ENCODE assay signal across 21 cellular contexts in genomic region chr7:112252691-112253090, GRCh38. TPM values are rescaled to one million over a fixed set of nuclear protein-coding genes. Genes with fewer than 3 reads are reported as not detected.
DNase-seq lines count a peak whose midpoint lies in the region; ATAC-seq lines count a peak whose summit lies in the region.
"Had no signal": no experiment of that assay in that cellular context is flagged by ENCODE, and none has a peak within 500 bp of the region (broad histone marks: within the 10 kb centered on the region; RNA-seq: fewer than 3 reads in every experiment).

No MANE protein-coding gene starts in this region.

- H3K9me3 ChIP-seq in HUES6 (ENCODE audit: control insufficient read depth, insufficient read depth, low read depth, low read length) (no peaks in the 10 kb centered on the region), iPS-18a (ENCODE audit: control insufficient read depth, low read depth, low read length) (no peaks in the 10 kb centered on the region)
- H3K9me3 ChIP-seq in naive thymus-derived CD4-positive, alpha-beta T cell (ENCODE audit: control insufficient read depth in 2 of 3, low read length in 3 of 3) = no peaks in the 10 kb centered on the region
- H3K9me3 ChIP-seq: A549 had no signal

- no peak overlapping the region; the same call in 1 of the 2 replicates for H3K27ac ChIP-seq in HUES6 (ENCODE audit: low read depth, low read length)
- H3K27ac ChIP-seq in angular gyrus (ENCODE audit: low read depth, low read length) = peak overlapping the region; percentile 65
- no peak overlapping the region for H3K27ac ChIP-seq in iPS-18a (ENCODE audit: low read length)
- H3K27ac ChIP-seq in substantia nigra (ENCODE audit: low read depth, low read length, poor library complexity, severe bottlenecking) = peak overlapping the region; percentile 67
- no peak overlapping the region for H3K27ac ChIP-seq in naive thymus-derived CD4-positive, alpha-beta T cell (ENCODE audit: low read depth, low read length)
- H3K27ac ChIP-seq: A549, SK-N-MC had no signal

- no peak for ATAC-seq in naive thymus-derived CD4-positive, alpha-beta T cell
- ATAC-seq: A549, GM12878, Right ventricle myocardium inferior had no signal

- no peak overlapping the region for H3K4me3 Mint-ChIP-seq in naive thymus-derived CD4-positive, alpha-beta T cell
- H3K4me3 Mint-ChIP-seq: CD4-positive, alpha-beta T cell had no signal

- H3K9me3 Mint-ChIP-seq in naive thymus-derived CD4-positive, alpha-beta T cell = peaks cover 0 to 2% (median 0%) of the 10 kb centered on the region in 11 donors
- H3K9me3 Mint-ChIP-seq: CD4-positive, alpha-beta T cell; H9 had no signal

- H3K36me3 ChIP-seq in HUES6 (ENCODE audit: control insufficient read depth, insufficient read depth, low read length) = no peaks in the 10 kb centered on the region
- H3K36me3 ChIP-seq in iPS-18a (ENCODE audit: control insufficient read depth, low read depth, low read length) = no peaks in the 10 kb centered on the region
- H3K36me3 ChIP-seq in naive thymus-derived CD4-positive, alpha-beta T cell (ENCODE audit: control insufficient read depth in 2 of 3, insufficient read depth in 3 of 3, low read length in 3 of 3) = no peaks in the 10 kb centered on the region

- peaks cover 61% of the 10 kb centered on the region for H3K4me1 ChIP-seq in HUES6 (ENCODE audit: control insufficient read depth, insufficient read depth, low read length)
- H3K4me1 ChIP-seq in iPS-18a (ENCODE audit: control insufficient read depth, low read depth, low read length) = peaks cover 64% of the 10 kb centered on the region
- no peaks in the 10 kb centered on the region for H3K4me1 ChIP-seq in naive thymus-derived CD4-positive, alpha-beta T cell (ENCODE audit: control insufficient read depth in 2 of 2, insufficient read depth in 2 of 2, low read length in 2 of 2)

- no peak for DNase-seq in substantia nigra (lab: John Stamatoyannopoulos, UW)
- DNase-seq in NCI-H226 = no peak
- no peak for DNase-seq in NCI-H510A treated with DMSO at 0.1 percent for 48 hours (lab: John Stamatoyannopoulos, UW)
- no peak for DNase-seq in naive thymus-derived CD4-positive, alpha-beta T cell
- DNase-seq: CD4-positive, alpha-beta T cell; GF-D8; H9; IMR-90; Karpas-422; NCI-H1048; NCI-H1436 treated with DMSO at 0.1 percent for 48 hours; NCI-H2029; NCI-H2171 treated with DMSO at 0.1 percent for 48 hours; NCI-H446 treated with DMSO at 0.1 percent for 48 hours had no signal

- H3K4me3 ChIP-seq in HUES6 (ENCODE audit: low read depth, low read length) (0 out of 2 replicates have a peak overlapping the region, but pooled peaks have one; percentile 4), iPS-18a (ENCODE audit: low read length) (peak overlapping the region; percentile 12)
- H3K4me3 ChIP-seq in naive thymus-derived CD4-positive, alpha-beta T cell (ENCODE audit: low read length) = no peak overlapping the region
- H3K4me3 ChIP-seq: A549, GM12878, SK-N-MC had no signal

- no peak overlapping the region for H3K27ac Mint-ChIP-seq in naive thymus-derived CD4-positive, alpha-beta T cell
- H3K27ac Mint-ChIP-seq: CD4-positive, alpha-beta T cell had no signal

- H3K27me3 ChIP-seq in HUES6 (ENCODE audit: control insufficient read depth, insufficient read depth, low read length) = peaks cover 26% of the 10 kb centered on the region; the same call in 1 of the 2 replicates
- peaks cover 44% of the 10 kb centered on the region for H3K27me3 ChIP-seq in iPS-18a (ENCODE audit: control insufficient read depth, insufficient read depth, low read length)
- H3K27me3 ChIP-seq in naive thymus-derived CD4-positive, alpha-beta T cell (ENCODE audit: control insufficient read depth in 2 of 2, insufficient read depth in 2 of 2, low read length in 2 of 2) = no peaks in the 10 kb centered on the region

- intact Hi-C loops in naive thymus-derived CD4-positive, alpha-beta T cell (cut with micrococcal nuclease) = no loop called here

- POLR2A ChIA-PET in naive thymus-derived CD4-positive, alpha-beta T cell (lab: Charles Lee) = no interaction called here

- H3K9ac ChIP-seq in HUES6 (ENCODE audit: low read length) (no peak overlapping the region), iPS-18a (ENCODE audit: low read length) (no peak overlapping the region)

- no peaks in the 10 kb centered on the region for H3K27me3 Mint-ChIP-seq in naive thymus-derived CD4-positive, alpha-beta T cell
- H3K27me3 Mint-ChIP-seq: CD4-positive, alpha-beta T cell had no signal

- peaks cover 0 to 16% (median 7%) of the 10 kb centered on the region in 5 donors for H3K36me3 Mint-ChIP-seq in naive thymus-derived CD4-positive, alpha-beta T cell

- CTCF ChIA-PET in naive thymus-derived CD4-positive, alpha-beta T cell (lab: Charles Lee) = no interaction called here

- peaks cover 0 to 82% (median 49%) of the 10 kb centered on the region in 7 donors for H3K4me1 Mint-ChIP-seq in naive thymus-derived CD4-positive, alpha-beta T cell

RNA-seq across cellular contexts. Expression of gene ZNF277, which starts 46.2 kb away (rescaled TPM):
- total RNA-seq in naive thymus-derived CD4-positive, alpha-beta T cell = 10 to 100 TPM; 19.5 to 38.8 (median 25.9) TPM
- 10 to 100 TPM; 25.0 to 28.0 TPM for polyA plus RNA-seq in naive thymus-derived CD4-positive, alpha-beta T cell

RNA-seq across cellular contexts. Expression of gene DOCK4, which starts 46.5 kb away (rescaled TPM):
- 1 to 10 TPM in 4 of 5 experiments, under 1 TPM in 1; 0.19 to 3.1 (median 2.4) TPM for total RNA-seq in naive thymus-derived CD4-positive, alpha-beta T cell
- under 1 TPM in 1 of 2 donors, not detected in 1; 0.16 TPM for polyA plus RNA-seq in naive thymus-derived CD4-positive, alpha-beta T cell

Comparison
In these comparisons a context has a peak if more than half of its experiments do, and no peak if none do; other contexts are left out.
1. H3K27ac ChIP-seq: peak in angular gyrus (single experiment) and substantia nigra (single experiment); none in HUES6 (single experiment), iPS-18a (single experiment) and naive thymus-derived CD4-positive, alpha-beta T cell (single experiment).